Comparison of ENCODE assay signal across 24 cellular contexts in genomic region chr13:85243831-85244230, GRCh38.
"Had no signal": no experiment of that assay in that cellular context is flagged by ENCODE, and none has a peak within 500 bp of the region (broad histone marks: within the 10 kb centered on the region; RNA-seq: fewer than 3 reads in every experiment).

No MANE protein-coding gene starts in this region.

- DNase-seq: naive thymus-derived CD4-positive, alpha-beta T cell; natural killer cell; nucleus accumbens; pancreas; right cardiac atrium; right lobe of liver; sigmoid colon; small intestine; stimulated activated CD4-positive, alpha-beta T cell treated with anti-CD3 and anti-CD28 coated beads, Interleukin-15, amount 100 ng/mL, for 24 hours; stimulated activated CD4-positive, alpha-beta T cell treated with anti-CD3 and anti-CD28 coated beads, Interleukin-4, amount 100 ng/mL, for 1 hour; stimulated activated CD4-positive, alpha-beta T cell treated with anti-CD3 and anti-CD28 coated beads, Interleukin-4, amount 100 ng/mL, for 4 hours; stimulated activated CD8-positive, alpha-beta memory T cell treated with anti-CD3 and anti-CD28 coated beads, Interleukin-4, amount 100 ng/mL, for 48 hours; stimulated activated naive CD4-positive, alpha-beta T cell; stimulated activated naive CD8-positive, alpha-beta T cell treated with anti-CD3 and anti-CD28 coated beads, Interleukin-15, amount 100 ng/mL, for 72 hours; stimulated activated naive CD8-positive, alpha-beta T cell treated with anti-CD3 and anti-CD28 coated beads, Interleukin-15, Interleukin-2, amounts not matched to agents 100 U/mL and 50 U/mL, for 24 hours; substantia nigra; testis; tibial artery; transverse colon; upper lobe of right lung; uterus had no signal

- H3K4me3 ChIP-seq: pancreas, prostate gland, right lobe of liver, sigmoid colon, suprapubic skin, testis, tibial artery, transverse colon, upper lobe of right lung, uterus had no signal

- H3K4me1 ChIP-seq: pancreas, prostate gland, right lobe of liver, suprapubic skin, testis, tibial artery, transverse colon, upper lobe of right lung, uterus had no signal

- H3K9me3 ChIP-seq: neutrophil, pancreas, prostate gland, right lobe of liver, sigmoid colon, suprapubic skin, testis, tibial artery, transverse colon, upper lobe of right lung, uterus had no signal

- H3K27ac ChIP-seq: neutrophil, pancreas, prostate gland, right lobe of liver, sigmoid colon, suprapubic skin, testis, tibial artery, transverse colon, upper lobe of right lung, uterus had no signal

- H3K36me3 ChIP-seq: neutrophil, pancreas, prostate gland, right lobe of liver, sigmoid colon, suprapubic skin, tibial artery, transverse colon, upper lobe of right lung, uterus had no signal

- FAIRE-seq: pancreas had no signal

- H3K27me3 ChIP-seq: neutrophil, pancreas, right lobe of liver, sigmoid colon, suprapubic skin, testis, tibial artery, transverse colon, upper lobe of right lung, uterus had no signal
